ENCODE assay signal across 37 cellular contexts in genomic region chr14:104014764-104015163, GRCh38.
"Had no signal": no experiment of that assay in that cellular context is flagged by ENCODE, and none has a peak within 500 bp of the region (broad histone marks: within the 10 kb centered on the region; RNA-seq: fewer than 3 reads in every experiment).

No MANE protein-coding gene starts in this region.

- H3K4me1 Mint-ChIP-seq: activated B cell treated with CpG ODN at 0.5 μM for 24 hours; activated CD4-positive, alpha-beta T cell treated with anti-CD3 and anti-CD28 coated beads, Interleukin-2, amount 10 ng/mL, durations not matched to agents 24 days and 14 days; activated naive CD4-positive, alpha-beta T cell treated with anti-CD3 and anti-CD28 coated beads, Interleukin-2, amount 10 ng/mL, durations not matched to agents 7 days and 5 days; activated naive CD4-positive, alpha-beta T cell treated with anti-CD3 and anti-CD28 coated beads, Interleukin-2, amount 50 U/mL, for 24 hours; activated naive CD8-positive, alpha-beta T cell treated with anti-CD3 and anti-CD28 coated beads, Interleukin-2, amount 10 ng/mL, durations not matched to agents 7 days and 5 days; activated naive CD8-positive, alpha-beta T cell treated with anti-CD3 and anti-CD28 coated beads, Interleukin-2, amount 50 U/mL, for 24 hours; brain; central memory CD8-positive, alpha-beta T cell had no signal

- H3K27me3 ChIP-seq: ascending aorta, cardiac muscle cell had no signal

- H3K36me3 ChIP-seq: ascending aorta, cardiac muscle cell, WERI-Rb-1 had no signal

- H3K4me3 Mint-ChIP-seq: activated B cell treated with CpG ODN at 0.5 μM for 24 hours; activated CD4-positive, alpha-beta memory T cell treated with anti-CD3 and anti-CD28 coated beads for 36 hours; activated CD4-positive, alpha-beta T cell treated with anti-CD3 and anti-CD28 coated beads, Interleukin-2, amount 10 ng/mL, durations not matched to agents 24 days and 14 days; activated CD8-positive, alpha-beta T cell treated with anti-CD3 and anti-CD28 coated beads for 36 hours; activated naive CD4-positive, alpha-beta T cell treated with anti-CD3 and anti-CD28 coated beads, Interleukin-2, amount 10 ng/mL, durations not matched to agents 7 days and 5 days; activated naive CD4-positive, alpha-beta T cell treated with anti-CD3 and anti-CD28 coated beads, Interleukin-2, amount 50 U/mL, for 24 hours; activated naive CD8-positive, alpha-beta T cell; activated naive CD8-positive, alpha-beta T cell treated with anti-CD3 and anti-CD28 coated beads, Interleukin-2, amount 10 ng/mL, durations not matched to agents 7 days and 5 days; activated naive CD8-positive, alpha-beta T cell treated with anti-CD3 and anti-CD28 coated beads, Interleukin-2, amount 50 U/mL, for 24 hours; brain; central memory CD8-positive, alpha-beta T cell; T-helper 1 cell treated with Interleukin-12 subunit alpha and Interleukin-12 subunit beta and Interleukin-4 antibody, amounts not matched to agents 30 μg/mL and 1 μg/mL, for 36 hours; T-helper 2 cell treated with Interferon-gamma antibody and Interleukin-4, amounts not matched to agents 5 μg/mL and 100 μg/mL, for 36 hours had no signal

- H3K9me3 ChIP-seq: ascending aorta had no signal

- H3K36me3 Mint-ChIP-seq: activated CD4-positive, alpha-beta memory T cell treated with anti-CD3 and anti-CD28 coated beads for 36 hours; activated naive CD4-positive, alpha-beta T cell treated with anti-CD3 and anti-CD28 coated beads, Interleukin-2, amount 10 ng/mL, durations not matched to agents 7 days and 5 days; activated naive CD4-positive, alpha-beta T cell treated with anti-CD3 and anti-CD28 coated beads, Interleukin-2, amount 50 U/mL, for 24 hours; activated naive CD8-positive, alpha-beta T cell; activated naive CD8-positive, alpha-beta T cell treated with anti-CD3 and anti-CD28 coated beads, Interleukin-2, amount 10 ng/mL, durations not matched to agents 7 days and 5 days; brain had no signal

- H3K4me3 ChIP-seq: ascending aorta, cardiac muscle cell had no signal

- DNase-seq: activated B cell treated with CpG ODN at 0.5 μM for 24 hours; activated CD4-positive, alpha-beta memory T cell treated with anti-CD3 and anti-CD28 coated beads for 36 hours; activated CD4-positive, alpha-beta T cell treated with anti-CD3 and anti-CD28 coated beads for 4 hours; activated CD4-positive, alpha-beta T cell treated with anti-CD3 and anti-CD28 coated beads, Interleukin-2, amount 10 ng/mL, durations not matched to agents 24 days and 14 days; activated CD4-positive, alpha-beta T cell treated with anti-CD3 and anti-CD28 coated beads, Interleukin-2, amount 50 U/mL, for 1 hour; activated CD4-positive, alpha-beta T cell treated with anti-CD3 and anti-CD28 coated beads, Interleukin-2, amount 50 U/mL, for 4 hours; activated CD4-positive, CD25-positive, alpha-beta regulatory T cell treated with anti-CD3 and anti-CD28 coated beads, Interleukin-2, amount 50 U/mL, for 72 hours; activated CD8-positive, alpha-beta memory T cell treated with anti-CD3 and anti-CD28 coated beads, Interleukin-2, amount 50 U/mL, for 4 hours; activated CD8-positive, alpha-beta T cell treated with anti-CD3 and anti-CD28 coated beads for 36 hours; activated effector memory CD4-positive, alpha-beta T cell treated with Interleukin-2 at 50 U/mL for 16 hours; activated gamma-delta T cell; activated naive CD4-positive, alpha-beta T cell treated with anti-CD3 and anti-CD28 coated beads, Interleukin-2, amount 10 ng/mL, durations not matched to agents 7 days and 5 days; activated naive CD4-positive, alpha-beta T cell treated with Interleukin-2 at 50 U/mL for 16 hours; activated naive CD8-positive, alpha-beta T cell treated with anti-CD3 and anti-CD28 coated beads, Interleukin-2, amount 10 ng/mL, durations not matched to agents 7 days and 5 days; activated naive CD8-positive, alpha-beta T cell treated with anti-CD3 and anti-CD28 coated beads, Interleukin-2, amount 50 U/mL, for 24 hours; activated T-cell treated with anti-CD3 and anti-CD28 coated beads for 4 hours; activated T-cell treated with anti-CD3 and anti-CD28 coated beads, Interleukin-2, amount 50 U/mL, for 1 hour; activated T-cell treated with anti-CD3 and anti-CD28 coated beads, Interleukin-2, amount 50 U/mL, for 48 hours; amygdala; anterior cingulate cortex; caudate nucleus; cerebellar nuclear complex; T-helper 1 cell; T-helper 2 cell; T-helper 9 cell; WERI-Rb-1 had no signal

- ATAC-seq: activated CD8-positive, alpha-beta T cell treated with anti-CD3 and anti-CD28 coated beads for 36 hours; activated naive CD8-positive, alpha-beta T cell treated with anti-CD3 and anti-CD28 coated beads, Interleukin-2, amount 50 U/mL, for 24 hours had no signal

- H3K4me1 ChIP-seq: ascending aorta had no signal

- FAIRE-seq: bronchial epithelial cell, TTC549 had no signal

- H3K27ac Mint-ChIP-seq: activated B cell treated with CpG ODN at 0.5 μM for 24 hours; activated CD4-positive, alpha-beta memory T cell treated with anti-CD3 and anti-CD28 coated beads for 36 hours; activated CD4-positive, alpha-beta T cell treated with anti-CD3 and anti-CD28 coated beads, Interleukin-2, amount 10 ng/mL, durations not matched to agents 24 days and 14 days; activated CD8-positive, alpha-beta T cell treated with anti-CD3 and anti-CD28 coated beads for 36 hours; activated naive CD4-positive, alpha-beta T cell treated with anti-CD3 and anti-CD28 coated beads, Interleukin-2, amount 10 ng/mL, durations not matched to agents 7 days and 5 days; activated naive CD4-positive, alpha-beta T cell treated with anti-CD3 and anti-CD28 coated beads, Interleukin-2, amount 50 U/mL, for 24 hours; activated naive CD8-positive, alpha-beta T cell; activated naive CD8-positive, alpha-beta T cell treated with anti-CD3 and anti-CD28 coated beads, Interleukin-2, amount 10 ng/mL, durations not matched to agents 7 days and 5 days; activated naive CD8-positive, alpha-beta T cell treated with anti-CD3 and anti-CD28 coated beads, Interleukin-2, amount 50 U/mL, for 24 hours; activated T-helper 2 cell treated with anti-CD3 and anti-CD28 coated beads, Interferon-gamma antibody, Interleukin-2, Interleukin-4, amounts not matched to agents 10 μg/mL and 5 μg/mL and 100 μg/mL, durations not matched to agents 14 hours and 24 hours and 36 hours; brain; T-helper 1 cell treated with Interleukin-12 subunit alpha and Interleukin-12 subunit beta and Interleukin-4 antibody, amounts not matched to agents 30 μg/mL and 1 μg/mL, for 36 hours; T-helper 2 cell treated with Interferon-gamma antibody and Interleukin-4, amounts not matched to agents 5 μg/mL and 100 μg/mL, for 36 hours had no signal

- H3K27ac ChIP-seq: ascending aorta, cardiac muscle cell, WERI-Rb-1 had no signal

- H3K9me3 Mint-ChIP-seq: activated B cell treated with CpG ODN at 0.5 μM for 24 hours; activated CD4-positive, alpha-beta memory T cell treated with anti-CD3 and anti-CD28 coated beads for 36 hours; activated CD4-positive, alpha-beta T cell treated with anti-CD3 and anti-CD28 coated beads, Interleukin-2, amount 10 ng/mL, durations not matched to agents 24 days and 14 days; activated CD8-positive, alpha-beta T cell treated with anti-CD3 and anti-CD28 coated beads for 36 hours; activated naive CD4-positive, alpha-beta T cell treated with anti-CD3 and anti-CD28 coated beads, Interleukin-2, amount 10 ng/mL, durations not matched to agents 7 days and 5 days; activated naive CD4-positive, alpha-beta T cell treated with anti-CD3 and anti-CD28 coated beads, Interleukin-2, amount 50 U/mL, for 24 hours; activated naive CD8-positive, alpha-beta T cell treated with anti-CD3 and anti-CD28 coated beads, Interleukin-2, amount 50 U/mL, for 24 hours; activated T-helper 2 cell treated with anti-CD3 and anti-CD28 coated beads, Interferon-gamma antibody, Interleukin-2, Interleukin-4, amounts not matched to agents 10 μg/mL and 5 μg/mL and 100 μg/mL, durations not matched to agents 14 hours and 24 hours and 36 hours; brain; central memory CD8-positive, alpha-beta T cell; T-helper 1 cell treated with Interleukin-12 subunit alpha and Interleukin-12 subunit beta and Interleukin-4 antibody, amounts not matched to agents 30 μg/mL and 1 μg/mL, for 36 hours; T-helper 2 cell treated with Interferon-gamma antibody and Interleukin-4, amounts not matched to agents 5 μg/mL and 100 μg/mL, for 36 hours had no signal
